Comparison of ENCODE assay signal across 16 cellular contexts in genomic region chr11:77823775-77824174, GRCh38. TPM values are rescaled to one million over a fixed set of nuclear protein-coding genes. Genes with fewer than 3 reads are reported as not detected.
DNase-seq lines count a peak whose midpoint lies in the region; ATAC-seq, FAIRE-seq and TF ChIP-seq lines count a peak whose summit lies in the region.
"Had no signal": no experiment of that assay in that cellular context is flagged by ENCODE, and none has a peak within 500 bp of the region (broad histone marks: within the 10 kb centered on the region; RNA-seq: fewer than 3 reads in every experiment).

No MANE protein-coding gene starts in this region.

- H3K9me1 ChIP-seq in endothelial cell of umbilical vein (replicated peaks; ENCODE audit: control insufficient read depth, extremely low read depth, insufficient read depth, low read length) = no peaks in the 10 kb centered on the region

- no peak overlapping the region for H2AFZ ChIP-seq in endothelial cell of umbilical vein (ENCODE audit: low read depth, low read length)

- TF ChIP-seq CTCF in AG04450 (IDR thresholded peaks at IDR 0.05; ENCODE audit: low read depth, low read length) (no peak), endothelial cell of umbilical vein (IDR thresholded peaks at IDR 0.05; ENCODE audit: extremely low read depth in 1 of 2, insufficient read depth in 1 of 2, low read depth in 1 of 2, low read length in 2 of 2) (no peak), nephron (IDR thresholded peaks at IDR 0.05; ENCODE audit: unreplicated experiment in 3 of 3) (no peak), glutamatergic neuron (IDR thresholded peaks at IDR 0.05; ENCODE audit: partially characterized antibody, unreplicated experiment) (no peak)

- dilution Hi-C loops in endothelial cell of umbilical vein (cut with MboI; ENCODE audit: extremely low pct_ligation_motif_present, low sequenced_read_pairs) = no loop called here

- H3K9me3 ChIP-seq in AG04450 (ENCODE audit: control insufficient read depth, insufficient read depth, low read length) = no peaks in the 10 kb centered on the region; the same call in 1 of the 2 replicates
- H3K9me3 ChIP-seq in endothelial cell of umbilical vein (replicated peaks; ENCODE audit: control insufficient read depth, insufficient read depth, low read length) = no peaks in the 10 kb centered on the region

- H3K4me3 Mint-ChIP-seq in nephron = peak overlapping the region; percentile 12 to 74 (median 53)
- H3K4me3 Mint-ChIP-seq in glutamatergic neuron (ENCODE audit: unreplicated experiment) = no peak overlapping the region
- H3K4me3 Mint-ChIP-seq: activated T-cell treated with anti-CD3 and anti-CD28 coated beads, Interleukin-2, amount 50 U/mL, for 24 hours; B cell; natural killer cell treated with Interleukin-12 subunit alpha and Interleukin-12 subunit beta and Interleukin-15 and Interleukin-18, amount 100 ng/mL, for 72 hours had no signal

- no peak for ATAC-seq in HG02623 (IDR thresholded peaks at IDR 0.05; ENCODE audit: unreplicated experiment)
- ATAC-seq: natural killer cell treated with Interleukin-12 subunit alpha and Interleukin-12 subunit beta and Interleukin-15 and Interleukin-18, amount 100 ng/mL, for 72 hours had no signal

- no peak for TF ChIP-seq POLR2A in endothelial cell of umbilical vein (IDR thresholded peaks at IDR 0.05; ENCODE audit: low read depth, low read length)

- H3K27ac ChIP-seq in AG04450 (ENCODE audit: low read depth, low read length) (no peak overlapping the region), endothelial cell of umbilical vein (ENCODE audit: insufficient read depth, low read depth, low read length) (no peak overlapping the region)

- H3K9me3 Mint-ChIP-seq in nephron = peaks cover 4% of the 10 kb centered on the region
- H3K9me3 Mint-ChIP-seq in glutamatergic neuron (ENCODE audit: unreplicated experiment) = peaks cover 11% of the 10 kb centered on the region
- H3K9me3 Mint-ChIP-seq: activated T-cell treated with anti-CD3 and anti-CD28 coated beads, Interleukin-2, amount 50 U/mL, for 24 hours; IgD-negative memory B cell; natural killer cell treated with Interleukin-12 subunit alpha and Interleukin-12 subunit beta and Interleukin-15 and Interleukin-18, amount 100 ng/mL, for 72 hours had no signal

- H3K27me3 ChIP-seq in AG04450 (ENCODE audit: control insufficient read depth, insufficient read depth, low read length) = no peaks in the 10 kb centered on the region
- H3K27me3 ChIP-seq in endothelial cell of umbilical vein (ENCODE audit: control insufficient read depth in 2 of 2, insufficient read depth in 2 of 2, low read length in 2 of 2) = no peaks in the 10 kb centered on the region

- no TSS peak for BruUV-seq in endothelial cell of umbilical vein (replicated peaks; lab: Mats Ljungman, UMichigan)

- H3K79me2 ChIP-seq in endothelial cell of umbilical vein (ENCODE audit: control insufficient read depth, insufficient read depth, low read length) = peaks cover 22% of the 10 kb centered on the region

- POLR2A ChIA-PET in AG04450 (lab: Yijun Ruan, JAX) (interaction anchor here (0.8 kb wide), 1 partner anchor 90 kb away, joined by 3 read pairs; no protein-coding TSS in a partner anchor), endothelial cell of umbilical vein (lab: Charles Lee) (no interaction called here)

- peak overlapping the region; percentile 33 to 80 (median 75) for H3K27ac Mint-ChIP-seq in nephron
- H3K27ac Mint-ChIP-seq in glutamatergic neuron (ENCODE audit: unreplicated experiment) = no peak overlapping the region
- H3K27ac Mint-ChIP-seq: activated T-cell treated with anti-CD3 and anti-CD28 coated beads, Interleukin-2, amount 50 U/mL, for 24 hours; B cell; IgD-negative memory B cell; natural killer cell treated with Interleukin-12 subunit alpha and Interleukin-12 subunit beta and Interleukin-15 and Interleukin-18, amount 100 ng/mL, for 72 hours had no signal

- H3K27me3 Mint-ChIP-seq in nephron (ENCODE audit: low read depth) (no peaks in the 10 kb centered on the region), glutamatergic neuron (ENCODE audit: unreplicated experiment) (peaks cover 10% of the 10 kb centered on the region)
- H3K27me3 Mint-ChIP-seq: activated T-cell treated with anti-CD3 and anti-CD28 coated beads, Interleukin-2, amount 50 U/mL, for 24 hours; B cell; IgD-negative memory B cell; natural killer cell treated with Interleukin-12 subunit alpha and Interleukin-12 subunit beta and Interleukin-15 and Interleukin-18, amount 100 ng/mL, for 72 hours had no signal

- H3K4me1 ChIP-seq in endothelial cell of umbilical vein (ENCODE audit: control insufficient read depth, extremely low read depth, insufficient read depth, low read length) = peaks cover 10% of the 10 kb centered on the region

- intact Hi-C loops in endothelial cell of umbilical vein (cut with micrococcal nuclease) = loop anchor here (5.0 kb wide), 2 partner anchors 69 to 594 kb away; partner anchors contain the start of gene GAB2

- H4K20me1 ChIP-seq in endothelial cell of umbilical vein (replicated peaks; ENCODE audit: control insufficient read depth, extremely low read depth, insufficient read depth, low read length) = no peaks in the 10 kb centered on the region

- H3K36me3 ChIP-seq in endothelial cell of umbilical vein (ENCODE audit: control insufficient read depth in 2 of 2, extremely low read depth in 1 of 2, insufficient read depth in 2 of 2, low read length in 2 of 2) = peaks cover 0 to 2% of the 10 kb centered on the region in 2 experiments

- no peak overlapping the region for H3K4me2 ChIP-seq in endothelial cell of umbilical vein (ENCODE audit: insufficient read depth, low read length)

- DNase-seq in AG04450 (ENCODE audit: low read depth, low spot score) (no peak), HuH-7.5 (ENCODE audit: low spot score) (peak; percentile 23), endothelial cell of umbilical vein (ENCODE audit: low read depth, low spot score) (peak; percentile 32), NK-92 (lab: John Stamatoyannopoulos, UW; ENCODE audit: unreplicated experiment) (no peak), DMS114 treated with DMSO at 0.1 percent for 48 hours (lab: John Stamatoyannopoulos, UW; ENCODE audit: unreplicated experiment) (no peak), glutamatergic neuron (no peak)
- DNase-seq: activated CD4-positive, CD25-positive, alpha-beta regulatory T cell treated with anti-CD3 and anti-CD28 coated beads, Interleukin-2, amount 50 U/mL, for 72 hours; activated T-cell treated with anti-CD3 and anti-CD28 coated beads, Interleukin-2, amount 50 U/mL, for 24 hours; aorta; NCI-H2081; stimulated activated CD4-positive, alpha-beta T cell treated with anti-CD3 and anti-CD28 coated beads, Interleukin-15, amount 100 ng/mL, for 24 hours had no signal

- H3K36me3 Mint-ChIP-seq in nephron (ENCODE audit: low read depth) (peaks cover 10% of the 10 kb centered on the region), glutamatergic neuron (ENCODE audit: unreplicated experiment) (no peaks in the 10 kb centered on the region)
- H3K36me3 Mint-ChIP-seq: IgD-negative memory B cell; natural killer cell treated with Interleukin-12 subunit alpha and Interleukin-12 subunit beta and Interleukin-15 and Interleukin-18, amount 100 ng/mL, for 72 hours had no signal

- H3K4me3 ChIP-seq in AG04450 (ENCODE audit: low read depth, low read length) = peak overlapping the region; percentile 15
- H3K4me3 ChIP-seq in endothelial cell of umbilical vein (replicated peaks in 1 of 3; ENCODE audit: insufficient read depth in 1 of 3, low read depth in 1 of 3, low read length in 3 of 3) = no peak overlapping the region

- no peak for FAIRE-seq in endothelial cell of umbilical vein (lab: Jason Lieb, UNC)

- no peak overlapping the region for H3K9ac ChIP-seq in endothelial cell of umbilical vein (replicated peaks; ENCODE audit: extremely low read depth, insufficient read depth, low read length)

- CTCF ChIA-PET in AG04450 (lab: Charles Lee) (interaction anchor here (0.5 to 1.7 kb wide), 4 partner anchors 30 to 223 kb away, joined by 3 to 5 read pairs (median 4); partner anchors contain the start of gene INTS4), endothelial cell of umbilical vein (lab: Charles Lee) (interaction anchor here (0.6 to 2.3 kb wide), 3 partner anchors 171 to 222 kb away, joined by 3 to 8 read pairs (median 6); partner anchors contain the start of gene INTS4)

- H3K4me1 Mint-ChIP-seq in nephron (peaks cover 21% of the 10 kb centered on the region), glutamatergic neuron (ENCODE audit: low read depth, unreplicated experiment) (peaks cover 8% of the 10 kb centered on the region)

TF ChIP-seq in endothelial cell of umbilical vein, 7 proteins besides CTCF, POLR2A, EP300 and RAD21:
- TF ChIP-seq MAX (IDR thresholded peaks at IDR 0.05; ENCODE audit: insufficient read depth, insufficient read length) = no peak

RNA-seq across cellular contexts. Expression of gene AAMDC, which starts 2.8 kb away (rescaled TPM):
- polyA plus RNA-seq in AG04450 (2011; rRNA removed) (45.9 and 57.7 TPM in 2 replicates), endothelial cell of umbilical vein (28.2 and 48.1 TPM in 2 replicates)
- 8.8 and 12.7 TPM in 2 replicates for polyA minus RNA-seq in AG04450 (2011; rRNA and poly(A)+ RNA removed)
- total RNA-seq in endothelial cell of umbilical vein (51.0 and 57.1 TPM in 2 replicates), glutamatergic neuron (ENCODE audit: unreplicated experiment) (11.4 TPM)
- polyA plus RNA-seq in endothelial cell of umbilical vein (2011; cell fraction: cytosol; rRNA removed) = 58.5 and 79.8 TPM in 2 replicates
- polyA plus RNA-seq in endothelial cell of umbilical vein (2011; cell fraction: nucleus; rRNA removed) = 22.5 and 26.1 TPM in 2 replicates
- polyA plus RNA-seq in endothelial cell of umbilical vein (2012) = 147 and 151 TPM in 2 replicates
- polyA minus RNA-seq in endothelial cell of umbilical vein = 14.1 and 20.4 TPM in 2 replicates
- 5.6 TPM for polyA minus RNA-seq in endothelial cell of umbilical vein (2011; cell fraction: cytosol; rRNA and poly(A)+ RNA removed)
- polyA minus RNA-seq in endothelial cell of umbilical vein (2011; cell fraction: nucleus; rRNA and poly(A)+ RNA removed) = 6.5 and 10.7 TPM in 2 replicates

RNA-seq across cellular contexts. Expression of gene RSF1, which starts 3.3 kb away (rescaled TPM):
- polyA plus RNA-seq in AG04450 (2011; rRNA removed) = 26.5 and 26.8 TPM in 2 replicates
- 46.9 and 47.4 TPM in 2 replicates for polyA minus RNA-seq in AG04450 (2011; rRNA and poly(A)+ RNA removed)
- total RNA-seq in endothelial cell of umbilical vein = 55.1 and 58.6 TPM in 2 replicates
- 4.9 and 10.0 TPM in 2 replicates for polyA plus RNA-seq in endothelial cell of umbilical vein
- 14.8 and 20.1 TPM in 2 replicates for polyA plus RNA-seq in endothelial cell of umbilical vein (2011; cell fraction: cytosol; rRNA removed)
- polyA plus RNA-seq in endothelial cell of umbilical vein (2011; cell fraction: nucleus; rRNA removed) = 19.1 and 40.4 TPM in 2 replicates
- polyA plus RNA-seq in endothelial cell of umbilical vein (2012) = 40.4 and 51.1 TPM in 2 replicates
- polyA minus RNA-seq in endothelial cell of umbilical vein = 32.5 and 35.3 TPM in 2 replicates
- polyA minus RNA-seq in endothelial cell of umbilical vein (2011; cell fraction: cytosol; rRNA and poly(A)+ RNA removed) = 32.9 TPM
- polyA minus RNA-seq in endothelial cell of umbilical vein (2011; cell fraction: nucleus; rRNA and poly(A)+ RNA removed) = 43.1 and 53.1 TPM in 2 replicates
- 97.6 TPM for total RNA-seq in glutamatergic neuron (ENCODE audit: unreplicated experiment)

Comparison
In these comparisons a context has a peak if more than half of its experiments do, and no peak if none do; other contexts are left out.
1. DNase-seq: peak in HuH-7.5 (single experiment) and endothelial cell of umbilical vein (single experiment); none in AG04450 (single experiment), NK-92 (single experiment), DMS114 treated with DMSO at 0.1 percent for 48 hours (single experiment) and glutamatergic neuron (single experiment).